In genomic region chr22:25563757-25564319, GRCh38 we compare ENCODE assay signal across 7 cellular contexts. TPM values are rescaled to one million over a fixed set of nuclear protein-coding genes. Genes with fewer than 3 reads are reported as not detected.
DNase-seq lines count a peak whose midpoint lies in the region; ATAC-seq and TF ChIP-seq lines count a peak whose summit lies in the region.

No MANE protein-coding gene starts in this region.

- peaks cover 11 to 30% (median 26%) of the 10 kb centered on the region in 4 donors for H3K4me1 ChIP-seq in esophagus muscularis mucosa
- peaks cover 32% of the 10 kb centered on the region for H3K4me1 ChIP-seq in neural progenitor cell

- TF ChIP-seq CTCF in WTC11 (IDR thresholded peaks at IDR 0.05), result no peak
- no peak for TF ChIP-seq CTCF in esophagus muscularis mucosa (IDR thresholded peaks at IDR 0.05)
- TF ChIP-seq CTCF in neural progenitor cell (IDR thresholded peaks at IDR 0.05), result no peak

- peak; percentile 17 for ATAC-seq in GM19023 (IDR thresholded peaks at IDR 0.05; ENCODE audit: unreplicated experiment)
- ATAC-seq in HG03442 (IDR thresholded peaks at IDR 0.05; ENCODE audit: unreplicated experiment), result peak; percentile 18
- peak; percentile 23 for ATAC-seq in WTC11

- peak overlapping the region; percentile 77 to 90 (median 82) for H3K4me3 ChIP-seq in esophagus muscularis mucosa
- peak overlapping the region; percentile 69 for H3K4me3 ChIP-seq in neural progenitor cell

- CTCF ChIA-PET in WTC11 (lab: Charles Lee), result interaction anchor here (0.8 to 3.4 kb wide), 3 partner anchors 10 to 101 kb away, joined by 3 to 16 read pairs (median 4); no protein-coding TSS in a partner anchor

- DNase-seq in WTC11 (ENCODE audit: low spot score), result no peak
- no peak for DNase-seq in esophagus muscularis mucosa (ENCODE audit: extremely low spot score)
- DNase-seq in neural progenitor cell (ENCODE audit: low spot score), result peak; percentile 33
- DNase-seq in hepatic stellate cell (ENCODE audit: low spot score), result no peak
- no peak for DNase-seq in HUDEP-2 (lab: John Stamatoyannopoulos, UW; ENCODE audit: unreplicated experiment in 76 of 76)

- peaks cover 27% of the 10 kb centered on the region for H4K20me1 ChIP-seq in neural progenitor cell (ENCODE audit: low read depth)

- H3K9ac ChIP-seq in neural progenitor cell, result no peak overlapping the region

- H3K27me3 Mint-ChIP-seq in WTC11 (ENCODE audit: low read depth), result peaks cover 30% of the 10 kb centered on the region
- H3K27me3 Mint-ChIP-seq in neural progenitor cell (ENCODE audit: insufficient read depth, low read depth), result peaks cover 12% of the 10 kb centered on the region

- no peaks in the 10 kb centered on the region for H3K27me3 ChIP-seq in esophagus muscularis mucosa
- peaks cover 21% of the 10 kb centered on the region for H3K27me3 ChIP-seq in neural progenitor cell

- POLR2A ChIA-PET in WTC11 (lab: Charles Lee), result no interaction called here

- H3K36me3 ChIP-seq in esophagus muscularis mucosa (no peaks in the 10 kb centered on the region), neural progenitor cell (no peaks in the 10 kb centered on the region)

- 2% methylated on average over 21 of the region's 21 CpGs for WGBS in esophagus muscularis mucosa

- peaks cover 37% of the 10 kb centered on the region for H3K4me1 Mint-ChIP-seq in WTC11
- H3K4me1 Mint-ChIP-seq in neural progenitor cell, result peaks cover 37% of the 10 kb centered on the region

- H3K27ac Mint-ChIP-seq in WTC11, result no peak overlapping the region
- peak overlapping the region; percentile 46 for H3K27ac Mint-ChIP-seq in neural progenitor cell

- peaks cover 16% of the 10 kb centered on the region for H3F3A ChIP-seq in neural progenitor cell (ENCODE audit: low read depth)

- TF ChIP-seq EP300 in esophagus muscularis mucosa (IDR thresholded peaks at IDR 0.05), result no peak

- H3K9me3 Mint-ChIP-seq in WTC11, result no peaks in the 10 kb centered on the region
- H3K9me3 Mint-ChIP-seq in neural progenitor cell, result no peaks in the 10 kb centered on the region

- H3K9me3 ChIP-seq in esophagus muscularis mucosa (no peaks in the 10 kb centered on the region), neural progenitor cell (ENCODE audit: low read depth) (no peaks in the 10 kb centered on the region)

- H3K36me3 Mint-ChIP-seq in WTC11 (no peaks in the 10 kb centered on the region), neural progenitor cell (no peaks in the 10 kb centered on the region)

- H3K4me2 ChIP-seq in neural progenitor cell, result peak overlapping the region; percentile 89

- peaks cover 34% of the 10 kb centered on the region for H3K79me2 ChIP-seq in neural progenitor cell (ENCODE audit: low read depth)

- H2AFZ ChIP-seq in neural progenitor cell (replicated peaks), result peak overlapping the region; percentile 92

- peak overlapping the region; percentile 89 for H3K4me3 Mint-ChIP-seq in WTC11
- peak overlapping the region; percentile 90 for H3K4me3 Mint-ChIP-seq in neural progenitor cell

- H3K27ac ChIP-seq in esophagus muscularis mucosa (replicated peaks in 1 of 4), result peak overlapping the region; percentile 60 to 79 (median 68)
- H3K27ac ChIP-seq in neural progenitor cell, result no peak overlapping the region

- intact Hi-C loops in esophagus muscularis mucosa (cut with DNase I), result no loop called here

- no peak for TF ChIP-seq POLR2A in esophagus muscularis mucosa (IDR thresholded peaks at IDR 0.05; ENCODE audit: low read depth)

TF ChIP-seq in WTC11, 78 proteins besides CTCF, POLR2A, EP300 and RAD21:
- no peak for TF ChIP-seq NR3C1 (CRISPR knock-in tag; conservative IDR thresholded peaks at IDR 0.05; ENCODE audit: low read depth)
- TF ChIP-seq ZMAT4 (CRISPR knock-in tag; IDR thresholded peaks at IDR 0.05), result no peak
- no peak for TF ChIP-seq GRHL2 (CRISPR knock-in tag; IDR thresholded peaks at IDR 0.05; ENCODE audit: insufficient replicate concordance, severe bottlenecking)
- TF ChIP-seq TEAD4 (CRISPR knock-in tag; IDR thresholded peaks at IDR 0.05), result no peak
- no peak for TF ChIP-seq PRRX2 (CRISPR knock-in tag; IDR thresholded peaks at IDR 0.05)
- TF ChIP-seq CBFB (CRISPR knock-in tag; IDR thresholded peaks at IDR 0.05; ENCODE audit: low read depth), result no peak
- no peak for TF ChIP-seq E2F4 (CRISPR knock-in tag; IDR thresholded peaks at IDR 0.05; ENCODE audit: borderline replicate concordance, low read depth)
- no peak for TF ChIP-seq FOXK1 (CRISPR knock-in tag; IDR thresholded peaks at IDR 0.05)
- no peak for TF ChIP-seq ZNF138 (CRISPR knock-in tag; conservative IDR thresholded peaks at IDR 0.05)
- no peak for TF ChIP-seq SMAD3 (CRISPR knock-in tag; IDR thresholded peaks at IDR 0.05; ENCODE audit: borderline replicate concordance)
- no peak for TF ChIP-seq EMX1 (CRISPR knock-in tag; IDR thresholded peaks at IDR 0.05)
- no peak for TF ChIP-seq ZNF425 (CRISPR knock-in tag; conservative IDR thresholded peaks at IDR 0.05)
- no peak for TF ChIP-seq ATF1 (CRISPR knock-in tag; IDR thresholded peaks at IDR 0.05)
- no peak for TF ChIP-seq TEAD1 (CRISPR knock-in tag; IDR thresholded peaks at IDR 0.05)

RNA-seq across cellular contexts. Expression of gene GRK3, which starts 0.6 kb away (rescaled TPM):
- total RNA-seq in WTC11 (2021) (25.7 to 27.1 TPM (median 25.8 TPM) in 3 replicates), esophagus muscularis mucosa (1 to 10 TPM; 2.5 to 5.8 (median 4.6) TPM), neural progenitor cell (ENCODE audit: low replicate concordance) (20.8 and 21.4 TPM in 2 replicates)
